18 cellular contexts compared by ENCODE assay signal in genomic region chr5:149157330-149157729, GRCh38. TPM values are rescaled to one million over a fixed set of nuclear protein-coding genes. Genes with fewer than 3 reads are reported as not detected.
"Had no signal": no experiment of that assay in that cellular context is flagged by ENCODE, and none has a peak within 500 bp of the region (broad histone marks: within the 10 kb centered on the region; RNA-seq: fewer than 3 reads in every experiment).

No MANE protein-coding gene starts in this region.

- DNase-seq: activated CD4-positive, alpha-beta T cell treated with anti-CD3 and anti-CD28 coated beads, Interleukin-2, amount 50 U/mL, for 4 hours; activated effector memory CD4-positive, alpha-beta T cell treated with anti-CD3 and anti-CD28 coated beads, Interleukin-2, amount 50 U/mL, for 16 hours; activated naive CD4-positive, alpha-beta T cell treated with anti-CD3 and anti-CD28 coated beads, Interleukin-2, amount 50 U/mL, for 16 hours; activated T-cell treated with anti-CD3 and anti-CD28 coated beads, Interleukin-2, amount 50 U/mL, for 72 hours; aorta; brain microvascular endothelial cell; foreskin keratinocyte; glutamatergic neuron; kidney; mesenchymal stem cell; naive thymus-derived CD4-positive, alpha-beta T cell; stimulated activated CD8-positive, alpha-beta memory T cell treated with anti-CD3 and anti-CD28 coated beads, Interleukin-4, amount 100 ng/mL, for 48 hours; stimulated activated naive CD4-positive, alpha-beta T cell; tibial artery had no signal

- H3K36me3 ChIP-seq: brain microvascular endothelial cell, neural progenitor cell, tibial artery had no signal

- H3K9me3 ChIP-seq: tibial artery had no signal

- H3K27ac ChIP-seq: brain microvascular endothelial cell, coronary artery, foreskin keratinocyte, neural progenitor cell, tibial artery had no signal

- H3K27ac Mint-ChIP-seq: activated T-cell treated with anti-CD3 and anti-CD28 coated beads, Interleukin-2, amount 50 U/mL, for 72 hours; naive thymus-derived CD4-positive, alpha-beta T cell; neural progenitor cell had no signal

- H3K4me3 ChIP-seq: coronary artery, neural progenitor cell, tibial artery had no signal

- H3K9me3 Mint-ChIP-seq: activated T-cell treated with anti-CD3 and anti-CD28 coated beads, Interleukin-2, amount 50 U/mL, for 72 hours; central memory CD8-positive, alpha-beta T cell; naive thymus-derived CD4-positive, alpha-beta T cell; neural progenitor cell had no signal

- H3K4me1 ChIP-seq: neural progenitor cell had no signal

- ATAC-seq: foreskin keratinocyte; naive thymus-derived CD4-positive, alpha-beta T cell had no signal

- H3K4me3 Mint-ChIP-seq: activated T-cell treated with anti-CD3 and anti-CD28 coated beads, Interleukin-2, amount 50 U/mL, for 72 hours; central memory CD8-positive, alpha-beta T cell; naive thymus-derived CD4-positive, alpha-beta T cell; neural progenitor cell had no signal

- H3K4me1 Mint-ChIP-seq: central memory CD8-positive, alpha-beta T cell; naive thymus-derived CD4-positive, alpha-beta T cell had no signal

- H3K27me3 ChIP-seq: brain microvascular endothelial cell, foreskin keratinocyte, neural progenitor cell, tibial artery had no signal

- H3K36me3 Mint-ChIP-seq: naive thymus-derived CD4-positive, alpha-beta T cell; neural progenitor cell had no signal

RNA-seq across cellular contexts. Expression of gene ABLIM3, which starts 16.0 kb away (rescaled TPM):
- total RNA-seq: activated CD8-positive, alpha-beta memory T cell treated with anti-CD3 and anti-CD28 coated beads for 36 hours had no signal
